In the genomic region with DNA sequence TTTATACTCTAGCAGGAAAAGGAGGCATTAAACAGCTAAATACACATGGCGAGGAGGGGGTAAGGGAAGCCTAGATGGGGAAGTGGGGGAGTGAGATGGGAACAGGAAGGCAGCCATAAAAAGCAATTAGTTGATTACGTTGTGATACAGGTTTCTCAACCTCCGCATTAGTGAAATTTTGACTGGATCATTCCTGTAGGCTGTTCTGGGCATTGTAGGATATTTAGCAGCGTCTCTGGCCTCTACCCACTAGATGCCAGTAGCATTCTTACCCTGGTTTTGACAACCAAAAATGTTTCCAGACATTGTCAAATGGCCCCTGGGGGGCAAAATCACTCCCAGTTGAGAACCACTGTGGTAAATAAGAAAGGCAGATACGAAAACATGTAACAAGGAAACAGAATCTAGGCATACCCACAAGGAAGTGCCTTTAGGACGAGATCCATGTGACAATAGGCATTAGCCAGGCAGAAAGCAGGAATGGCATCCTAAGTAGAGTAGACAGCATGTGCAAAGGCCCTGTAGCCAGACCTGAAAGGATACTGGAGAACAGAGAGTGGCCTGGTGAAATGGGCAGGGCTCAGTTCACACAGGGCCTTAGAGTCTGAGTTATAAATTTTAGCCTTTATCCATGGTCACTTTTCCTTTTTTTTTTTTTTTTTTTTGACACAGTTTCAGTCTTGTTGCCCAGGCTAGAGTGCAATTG, we compare ENCODE assay signal across 10 cellular contexts. TPM values are rescaled to one million over a fixed set of nuclear protein-coding genes. Genes with fewer than 3 reads are reported as not detected.
DNase-seq lines count a peak whose midpoint lies in the region; ATAC-seq, FAIRE-seq and TF ChIP-seq lines count a peak whose summit lies in the region.
"Had no signal": no experiment of that assay in that cellular context is flagged by ENCODE, and none has a peak within 500 bp of the region (broad histone marks: within the 10 kb centered on the region; RNA-seq: fewer than 3 reads in every experiment).

No MANE protein-coding gene starts in this region.

- no peak overlapping the region for H2BK12ac ChIP-seq in trophoblast cell (ENCODE audit: low read length)

- H3K79me2 ChIP-seq in GM23248 (ENCODE audit: insufficient read depth) (no peaks in the 10 kb centered on the region), OCI-LY7 (ENCODE audit: insufficient read depth, low read depth, low read length) (no peaks in the 10 kb centered on the region), endothelial cell of umbilical vein (ENCODE audit: control insufficient read depth, insufficient read depth, low read length) (no peaks in the 10 kb centered on the region), trophoblast cell (ENCODE audit: control insufficient read depth, insufficient read depth, low read length, poor library complexity) (no peaks in the 10 kb centered on the region)

- 0 out of 2 replicates have a peak, but pooled peaks cover 5% of the 10 kb centered on the region for H3K4me1 ChIP-seq in GM23248 (ENCODE audit: insufficient read depth)
- peaks cover 27% of the 10 kb centered on the region for H3K4me1 ChIP-seq in OCI-LY7 (ENCODE audit: insufficient read depth, low read length, poor library complexity, severe bottlenecking)
- peaks cover 12% of the 10 kb centered on the region for H3K4me1 ChIP-seq in endothelial cell of umbilical vein (ENCODE audit: control insufficient read depth, extremely low read depth, insufficient read depth, low read length)
- peaks cover 4 to 7% of the 10 kb centered on the region in 2 donors for H3K4me1 ChIP-seq in gastrocnemius medialis
- H3K4me1 ChIP-seq in trophoblast cell (ENCODE audit: control insufficient read depth in 1 of 2, insufficient read depth in 2 of 2, low read length in 2 of 2), result no peaks in the 10 kb centered on the region

- H3F3A ChIP-seq in GM23248 (ENCODE audit: insufficient read depth), result peaks cover 22% of the 10 kb centered on the region

- H3K9me2 ChIP-seq in GM23248 (ENCODE audit: insufficient read depth) (no peaks in the 10 kb centered on the region), OCI-LY7 (ENCODE audit: insufficient read depth, low read length) (no peaks in the 10 kb centered on the region)

- POLR2A ChIA-PET in OCI-LY7 (lab: Charles Lee) (interaction anchor here (0.9 to 1.5 kb wide), 2 partner anchors 15 to 26 kb away, joined by 3 to 7 read pairs; a partner anchor contains a TSS), endothelial cell of umbilical vein (lab: Charles Lee) (interaction anchor here (0.6 to 1.1 kb wide), 3 partner anchors 8 to 27 kb away, joined by 3 read pairs; no protein-coding TSS in a partner anchor)

- TF ChIP-seq POLR2A in endothelial cell of umbilical vein (IDR thresholded peaks at IDR 0.05; ENCODE audit: low read depth, low read length) (no peak), gastrocnemius medialis (IDR thresholded peaks at IDR 0.05) (no peak)

- CTCF ChIA-PET in OCI-LY7 (lab: Charles Lee; ENCODE audit: unreplicated experiment), result no interaction called here
- CTCF ChIA-PET in endothelial cell of umbilical vein (lab: Charles Lee), result interaction anchor here (0.7 to 2.7 kb wide), 20 partner anchors 8 to 371 kb away, joined by 3 to 22 read pairs (median 5); a partner anchor contains a TSS

- H3K14ac ChIP-seq in trophoblast cell (ENCODE audit: low read length), result no peak overlapping the region

- intact Hi-C loops in OCI-LY7 (cut with micrococcal nuclease; ENCODE audit: unreplicated experiment), result no loop called here
- intact Hi-C loops in endothelial cell of umbilical vein (cut with micrococcal nuclease), result no loop called here
- intact Hi-C loops in gastrocnemius medialis (cut with DNase I; ENCODE audit: low total_unique reads), result no loop called here

- dilution Hi-C loops in endothelial cell of umbilical vein (cut with MboI; ENCODE audit: extremely low pct_ligation_motif_present, low sequenced_read_pairs), result no loop called here

- no peak overlapping the region for H2BK5ac ChIP-seq in trophoblast cell (ENCODE audit: low read depth, low read length, poor library complexity)

- H2AFZ ChIP-seq in GM23248 (peak overlapping the region; percentile 87), OCI-LY7 (ENCODE audit: low read length) (peak overlapping the region; percentile 97), endothelial cell of umbilical vein (ENCODE audit: low read depth, low read length) (peak overlapping the region; percentile 91), trophoblast cell (ENCODE audit: insufficient read depth, low read length, poor library complexity) (no peak overlapping the region)

- H3K4me3 ChIP-seq in GM23248, result peak overlapping the region; percentile 74
- H3K4me3 ChIP-seq in OCI-LY7 (ENCODE audit: low read depth, low read length, poor library complexity, severe bottlenecking), result peak overlapping the region; percentile 60
- peak overlapping the region in 1 of 3 experiments; percentile 59 for H3K4me3 ChIP-seq in endothelial cell of umbilical vein (replicated peaks in 1 of 3; ENCODE audit: insufficient read depth in 1 of 3, low read depth in 1 of 3, low read length in 3 of 3)
- H3K4me3 ChIP-seq in gastrocnemius medialis, result peak overlapping the region in 2 of 4 donors; percentile 54 to 57
- H3K4me3 ChIP-seq in trophoblast cell (ENCODE audit: low read depth, low read length), result no peak overlapping the region

- H4K8ac ChIP-seq in trophoblast cell (ENCODE audit: low read depth, low read length), result no peak overlapping the region

- no peak overlapping the region for H2AK5ac ChIP-seq in trophoblast cell (ENCODE audit: low read length)

- in situ Hi-C loops in GM23248 (cut with MboI) (loop anchor here (10.0 kb wide), 1 partner anchor 90 kb away; no protein-coding TSS in a partner anchor), gastrocnemius medialis (cut with MboI; ENCODE audit: low sequenced_read_pairs in 4 of 4) (loop anchor here in 2 of 4 donors (10.0 to 25.0 kb wide), 2 partner anchors 90 to 253 kb away; a partner anchor contains a TSS)

- no peaks in the 10 kb centered on the region for H3K27me3 ChIP-seq in GM23248 (replicated peaks; ENCODE audit: insufficient read depth)
- H3K27me3 ChIP-seq in endothelial cell of umbilical vein (ENCODE audit: control insufficient read depth in 2 of 2, insufficient read depth in 2 of 2, low read length in 2 of 2), result no peaks in the 10 kb centered on the region
- no peaks in the 10 kb centered on the region for H3K27me3 ChIP-seq in gastrocnemius medialis
- H3K27me3 ChIP-seq in trophoblast cell (ENCODE audit: insufficient read depth, low read length), result no peaks in the 10 kb centered on the region

- no peak overlapping the region for H3K23ac ChIP-seq in trophoblast cell (ENCODE audit: low read length)

- no peak for DNase-seq in GM23248
- DNase-seq in OCI-LY7 (ENCODE audit: low spot score), result no peak
- DNase-seq in endothelial cell of umbilical vein (ENCODE audit: low read depth, low spot score), result no peak
- DNase-seq in gastrocnemius medialis, result no peak
- DNase-seq in stimulated activated CD4-positive, alpha-beta T cell treated with anti-CD3 and anti-CD28 coated beads, Interleukin-2, amount 100 ng/mL, for 24 hours, result no peak
- DNase-seq in trophoblast cell, result no peak
- DNase-seq: stimulated activated CD8-positive, alpha-beta memory T cell treated with anti-CD3 and anti-CD28 coated beads, Interleukin-4, amount 100 ng/mL, for 48 hours had no signal

- no peak overlapping the region for H4K91ac ChIP-seq in trophoblast cell (ENCODE audit: low read depth, low read length)

- BruUV-seq in OCI-LY7 (replicated peaks; lab: Mats Ljungman, UMichigan), result no TSS peak
- BruUV-seq in endothelial cell of umbilical vein (replicated peaks; lab: Mats Ljungman, UMichigan), result no TSS peak

- 79 to 83% methylated on average over 6 of the region's 6 CpGs for WGBS in GM23248 (ENCODE audit: low coverage in 1 of 2, low lambda C conversion rate in 2 of 2, missing lambda C conversion rate in 2 of 2), 2 experiments
- WGBS in trophoblast cell (ENCODE audit: extremely low coverage, insufficient coverage, insufficient read length), result no CpG with 5 or more reads among the region's 6 CpGs

- H3K36me3 ChIP-seq in GM23248 (ENCODE audit: low read depth) (no peaks in the 10 kb centered on the region), OCI-LY7 (ENCODE audit: insufficient read depth, low read length) (no peaks in the 10 kb centered on the region), endothelial cell of umbilical vein (ENCODE audit: control insufficient read depth in 2 of 2, extremely low read depth in 1 of 2, insufficient read depth in 2 of 2, low read length in 2 of 2) (no peaks in the 10 kb centered on the region), gastrocnemius medialis (no peaks in the 10 kb centered on the region), trophoblast cell (ENCODE audit: control insufficient read depth in 1 of 2, insufficient read depth in 2 of 2, low read length in 2 of 2) (no peaks in the 10 kb centered on the region)

- H3K9ac ChIP-seq in GM23248, result peak overlapping the region; percentile 82
- H3K9ac ChIP-seq in endothelial cell of umbilical vein (replicated peaks; ENCODE audit: extremely low read depth, insufficient read depth, low read length), result peak overlapping the region; percentile 80
- H3K9ac ChIP-seq in trophoblast cell (ENCODE audit: low read length), result no peak overlapping the region

- ATAC-seq in gastrocnemius medialis (no peak), GM18520 (IDR thresholded peaks at IDR 0.05; ENCODE audit: unreplicated experiment) (no peak), HG03354 (IDR thresholded peaks at IDR 0.05; ENCODE audit: poor library complexity, severe bottlenecking, unreplicated experiment) (no peak)

- no peak for FAIRE-seq in endothelial cell of umbilical vein (lab: Jason Lieb, UNC)
- FAIRE-seq: islet of Langerhans had no signal

- no peaks in the 10 kb centered on the region for H3K79me1 ChIP-seq in trophoblast cell (ENCODE audit: low read length)

- H4K20me1 ChIP-seq in GM23248 (ENCODE audit: insufficient read depth) (no peaks in the 10 kb centered on the region), OCI-LY7 (ENCODE audit: insufficient read depth, low read length) (no peaks in the 10 kb centered on the region), endothelial cell of umbilical vein (replicated peaks; ENCODE audit: control insufficient read depth, extremely low read depth, insufficient read depth, low read length) (no peaks in the 10 kb centered on the region)

- no peak overlapping the region for H3K18ac ChIP-seq in trophoblast cell (ENCODE audit: low read length)

- H2BK120ac ChIP-seq in trophoblast cell (ENCODE audit: insufficient read depth, low read length, poor library complexity), result no peak overlapping the region

- peak overlapping the region; percentile 91 for H3K4me2 ChIP-seq in GM23248 (ENCODE audit: unreplicated experiment)
- H3K4me2 ChIP-seq in OCI-LY7 (ENCODE audit: low read length), result peak overlapping the region; percentile 83
- H3K4me2 ChIP-seq in endothelial cell of umbilical vein (ENCODE audit: insufficient read depth, low read length), result peak overlapping the region; percentile 95
- no peak overlapping the region for H3K4me2 ChIP-seq in trophoblast cell (ENCODE audit: low read length)

- no peaks in the 10 kb centered on the region for H3K9me1 ChIP-seq in endothelial cell of umbilical vein (replicated peaks; ENCODE audit: control insufficient read depth, extremely low read depth, insufficient read depth, low read length)

- H4K12ac ChIP-seq in trophoblast cell (ENCODE audit: low read depth, low read length), result no peak overlapping the region

- no peaks in the 10 kb centered on the region for H3K9me3 ChIP-seq in GM23248 (ENCODE audit: low read depth)
- no peaks in the 10 kb centered on the region for H3K9me3 ChIP-seq in OCI-LY7 (ENCODE audit: low read length)
- no peaks in the 10 kb centered on the region for H3K9me3 ChIP-seq in endothelial cell of umbilical vein (replicated peaks; ENCODE audit: control insufficient read depth, insufficient read depth, low read length)
- H3K9me3 ChIP-seq in gastrocnemius medialis, result no peaks in the 10 kb centered on the region
- no peaks in the 10 kb centered on the region for H3K9me3 ChIP-seq in trophoblast cell (ENCODE audit: insufficient read depth, low read depth, low read length)

- no peak overlapping the region for H3K4ac ChIP-seq in trophoblast cell (ENCODE audit: low read depth, low read length)

- TF ChIP-seq CTCF in OCI-LY7 (conservative IDR thresholded peaks at IDR 0.05; ENCODE audit: low read length) (no peak), endothelial cell of umbilical vein (IDR thresholded peaks at IDR 0.05; ENCODE audit: extremely low read depth in 1 of 2, insufficient read depth in 1 of 2, low read depth in 1 of 2, low read length in 2 of 2) (no peak), gastrocnemius medialis (IDR thresholded peaks at IDR 0.05 in 4 of 5, conservative IDR thresholded peaks at IDR 0.05 in 1 of 5) (no peak)

- H3K27ac ChIP-seq in GM23248, result peak overlapping the region; percentile 75
- no peak overlapping the region for H3K27ac ChIP-seq in OCI-LY7 (ENCODE audit: low read depth, low read length, poor library complexity, severe bottlenecking)
- peak overlapping the region; percentile 72 for H3K27ac ChIP-seq in endothelial cell of umbilical vein (ENCODE audit: insufficient read depth, low read depth, low read length)
- peak overlapping the region; percentile 62 to 78 (median 72) for H3K27ac ChIP-seq in gastrocnemius medialis
- no peak overlapping the region for H3K27ac ChIP-seq in trophoblast cell (ENCODE audit: low read depth, low read length)

RNA-seq across cellular contexts. Expression of a gene that starts 25.8 kb away (rescaled TPM):
- 22.8 and 27.9 TPM in 2 replicates for total RNA-seq in GM23248 (2014; rRNA removed; shearing (Covaris generic))
- polyA plus RNA-seq in GM23248 (2016; fragmentation: Nextera tagmentation; extraction: Ambion mirVana) (18.8 and 18.9 TPM in 2 replicates), endothelial cell of umbilical vein (38.9 and 41.1 TPM in 2 replicates)
- total RNA-seq in OCI-LY7 (2014; rRNA removed; shearing (Covaris generic)), result 21.6 and 25.1 TPM in 2 replicates
- total RNA-seq in OCI-LY7 (2022) (17.1 and 22.0 TPM in 2 replicates), endothelial cell of umbilical vein (57.7 and 64.3 TPM in 2 replicates), gastrocnemius medialis (10 to 100 TPM; 21.8 to 46.8 (median 44.4) TPM)
- polyA plus RNA-seq in endothelial cell of umbilical vein (2011; cell fraction: cytosol; rRNA removed), result 46.3 and 46.5 TPM in 2 replicates
- 67.9 and 82.7 TPM in 2 replicates for polyA plus RNA-seq in endothelial cell of umbilical vein (2011; cell fraction: nucleus; rRNA removed)
- polyA plus RNA-seq in endothelial cell of umbilical vein (2012), result 54.6 and 69.0 TPM in 2 replicates
- polyA minus RNA-seq in endothelial cell of umbilical vein, result 38.9 and 47.4 TPM in 2 replicates
- 14.3 TPM for polyA minus RNA-seq in endothelial cell of umbilical vein (2011; cell fraction: cytosol; rRNA and poly(A)+ RNA removed)
- 40.9 and 46.0 TPM in 2 replicates for polyA minus RNA-seq in endothelial cell of umbilical vein (2011; cell fraction: nucleus; rRNA and poly(A)+ RNA removed)
- polyA plus RNA-seq in trophoblast cell (2013), result 27.0 and 27.9 TPM in 2 replicates

Comparison
In these comparisons a context has a peak if more than half of its experiments do, and no peak if none do; other contexts are left out.
1. H3K27ac ChIP-seq: peak in GM23248 (single experiment), endothelial cell of umbilical vein (single experiment) and gastrocnemius medialis (4 of 4); none in OCI-LY7 (single experiment) and trophoblast cell (single experiment).